Comparison of ENCODE assay signal across 13 cellular contexts in genomic region chr4:57020467-57021101, GRCh38. TPM values are rescaled to one million over a fixed set of nuclear protein-coding genes. Genes with fewer than 3 reads are reported as not detected.
DNase-seq lines count a peak whose midpoint lies in the region; ATAC-seq, FAIRE-seq and TF ChIP-seq lines count a peak whose summit lies in the region.
"Had no signal": no experiment of that assay in that cellular context is flagged by ENCODE, and none has a peak within 500 bp of the region (broad histone marks: within the 10 kb centered on the region; RNA-seq: fewer than 3 reads in every experiment).

No MANE protein-coding gene starts in this region.

- no peak for ATAC-seq in CD4-positive, alpha-beta T cell (ENCODE audit: poor library complexity)
- ATAC-seq: sciatic nerve had no signal

- H3K36me3 Mint-ChIP-seq in CD4-positive, alpha-beta T cell (ENCODE audit: low read depth), result peaks cover 96% of the 10 kb centered on the region

- no peaks in the 10 kb centered on the region for H3K27me3 Mint-ChIP-seq in CD4-positive, alpha-beta T cell

- TF ChIP-seq CTCF in CD4-positive, alpha-beta T cell (IDR thresholded peaks at IDR 0.05), result no peak

- intact Hi-C loops in CD4-positive, alpha-beta T cell (cut with DNase I, micrococcal nuclease), result loop anchor here in 1 of 2 experiments (10.0 kb wide), 1 partner anchor 536 kb away; no protein-coding TSS in a partner anchor

- POLR2A ChIA-PET in CD4-positive, alpha-beta T cell (lab: Charles Lee), result no interaction called here

- no peaks in the 10 kb centered on the region for H3K9me3 Mint-ChIP-seq in CD4-positive, alpha-beta T cell

- no peaks in the 10 kb centered on the region for H3K9me3 ChIP-seq in CD4-positive, alpha-beta T cell (ENCODE audit: control insufficient read depth, low read length)

- H3K27ac Mint-ChIP-seq in CD4-positive, alpha-beta T cell, result no peak overlapping the region

- H3K4me1 Mint-ChIP-seq in CD4-positive, alpha-beta T cell (ENCODE audit: low read depth), result no peaks in the 10 kb centered on the region

- no peak overlapping the region for H3K27ac ChIP-seq in CD4-positive, alpha-beta T cell (ENCODE audit: low read depth, low read length)
- H3K27ac ChIP-seq: WERI-Rb-1 had no signal

- H3K27me3 ChIP-seq in CD4-positive, alpha-beta T cell (ENCODE audit: control insufficient read depth, insufficient read depth, low read length), result no peaks in the 10 kb centered on the region

- peak; percentile 60 for DNase-seq in AG08396 (ENCODE audit: low spot score)
- DNase-seq in HTR-8/SVneo (ENCODE audit: insufficient read length, low spot score), result peak; percentile 22
- peak; percentile 95 for DNase-seq in dermis blood vessel endothelial cell
- DNase-seq in lung microvascular endothelial cell (ENCODE audit: low read depth in 2 of 2), result peak; percentile 46 to 94
- no peak for DNase-seq in NCI-H526 (lab: John Stamatoyannopoulos, UW)
- no peak for DNase-seq in CD4-positive, alpha-beta T cell
- DNase-seq in NCI-H2081 treated with DMSO at 0.1 percent for 48 hours (lab: John Stamatoyannopoulos, UW), result no peak
- no peak for DNase-seq in mucosa of gallbladder (ENCODE audit: low spot score)
- DNase-seq: activated effector memory CD4-positive, alpha-beta T cell treated with anti-CD3 and anti-CD28 coated beads, Interleukin-2, amount 50 U/mL, for 16 hours; NCI-H1105; OCI-M1; WERI-Rb-1 had no signal

- no peak overlapping the region for H3K4me3 Mint-ChIP-seq in CD4-positive, alpha-beta T cell

- CTCF ChIA-PET in CD4-positive, alpha-beta T cell (lab: Charles Lee), result no interaction called here

- FAIRE-seq in HTR-8/SVneo (lab: Jason Lieb, UNC), result no peak

RNA-seq across cellular contexts. Expression of gene POLR2B, which starts 41.9 kb away (rescaled TPM):
- 108 and 192 TPM in 2 replicates for total RNA-seq in dermis blood vessel endothelial cell
- 70.2 and 71.7 TPM in 2 replicates for total RNA-seq in lung microvascular endothelial cell
- 10 to 100 TPM; 70.0 to 72.5 TPM for total RNA-seq in CD4-positive, alpha-beta T cell
- 78.8 TPM for total RNA-seq in mucosa of gallbladder

RNA-seq across cellular contexts. Expression of gene NOA1, which starts 43.2 kb away (rescaled TPM):
- total RNA-seq in dermis blood vessel endothelial cell (22.6 and 29.2 TPM in 2 replicates), lung microvascular endothelial cell (9.7 and 14.2 TPM in 2 replicates), mucosa of gallbladder (17.1 TPM)
- total RNA-seq in CD4-positive, alpha-beta T cell, result 10 to 100 TPM; 14.3 to 15.6 TPM

Comparison
In these comparisons a context has a peak if more than half of its experiments do, and no peak if none do; other contexts are left out.
1. DNase-seq: peak in AG08396 (single experiment), HTR-8/SVneo (single experiment), dermis blood vessel endothelial cell (single experiment) and lung microvascular endothelial cell (2 of 2); none in NCI-H526 (0 of 2), CD4-positive, alpha-beta T cell (0 of 10), NCI-H2081 treated with DMSO at 0.1 percent for 48 hours (single experiment) and mucosa of gallbladder (single experiment).